ENCODE assay signal across 22 cellular contexts in genomic region chr6:97813881-97814280, GRCh38.
"Had no signal": no experiment of that assay in that cellular context is flagged by ENCODE, and none has a peak within 500 bp of the region (broad histone marks: within the 10 kb centered on the region; RNA-seq: fewer than 3 reads in every experiment).

No MANE protein-coding gene starts in this region.

- DNase-seq: activated CD4-positive, alpha-beta memory T cell treated with anti-CD3 and anti-CD28 coated beads, Interleukin-2, amount 10 ng/mL, durations not matched to agents 7 days and 5 days; activated CD4-positive, alpha-beta T cell treated with anti-CD3 and anti-CD28 coated beads for 48 hours; activated CD4-positive, CD25-positive, alpha-beta regulatory T cell; activated naive CD4-positive, alpha-beta T cell; activated naive CD8-positive, alpha-beta T cell treated with anti-CD3 and anti-CD28 coated beads for 36 hours; activated T-cell treated with anti-CD3 and anti-CD28 coated beads, Interleukin-2, amount 50 U/mL, for 1 hour; amniotic stem cell; dermis blood vessel endothelial cell; effector memory CD8-positive, alpha-beta T cell; foreskin keratinocyte; islet precursor cell; midbrain; nephron progenitor cell; right cardiac atrium; T-helper 17 cell had no signal

- H3K4me1 ChIP-seq: foreskin keratinocyte, prostate gland had no signal

- H3K4me3 ChIP-seq: cardiac muscle cell, prostate gland had no signal

- H3K9me3 Mint-ChIP-seq: activated CD4-positive, alpha-beta memory T cell treated with anti-CD3 and anti-CD28 coated beads, Interleukin-2, amount 10 ng/mL, durations not matched to agents 7 days and 5 days; activated T-helper 17 cell treated with anti-CD3 and anti-CD28 coated beads, Interleukin-2, amount 50 U/mL, for 72 hours; nephron progenitor cell; type B pancreatic cell had no signal

- H3K36me3 Mint-ChIP-seq: activated naive CD8-positive, alpha-beta T cell treated with anti-CD3 and anti-CD28 coated beads for 36 hours; type B pancreatic cell had no signal

- H3K9me3 ChIP-seq: prostate gland had no signal

- H3K27me3 Mint-ChIP-seq: activated CD4-positive, alpha-beta memory T cell treated with anti-CD3 and anti-CD28 coated beads, Interleukin-2, amount 10 ng/mL, durations not matched to agents 7 days and 5 days; activated naive CD8-positive, alpha-beta T cell treated with anti-CD3 and anti-CD28 coated beads for 36 hours; activated T-helper 17 cell treated with anti-CD3 and anti-CD28 coated beads, Interleukin-2, amount 50 U/mL, for 72 hours; effector memory CD8-positive, alpha-beta T cell; stimulated activated naive CD8-positive, alpha-beta T cell treated with anti-CD3 and anti-CD28 coated beads, Interleukin-15, Interleukin-2, amounts not matched to agents 100 ng/mL and 50 ng/mL, for 24 hours; T-helper 17 cell had no signal

- H3K36me3 ChIP-seq: cardiac muscle cell, prostate gland had no signal

- H3K4me1 Mint-ChIP-seq: activated CD4-positive, alpha-beta memory T cell treated with anti-CD3 and anti-CD28 coated beads, Interleukin-2, amount 10 ng/mL, durations not matched to agents 7 days and 5 days; activated naive CD8-positive, alpha-beta T cell treated with anti-CD3 and anti-CD28 coated beads for 36 hours; activated T-helper 17 cell treated with anti-CD3 and anti-CD28 coated beads, Interleukin-2, amount 50 U/mL, for 72 hours; T-helper 17 cell had no signal

- H3K27me3 ChIP-seq: cardiac muscle cell, foreskin keratinocyte had no signal

- FAIRE-seq: TTC549 had no signal

- ATAC-seq: activated T-helper 17 cell treated with anti-CD3 and anti-CD28 coated beads, Interleukin-2, amount 50 U/mL, for 72 hours; effector memory CD8-positive, alpha-beta T cell; foreskin keratinocyte; right cardiac atrium; T-helper 17 cell had no signal

- H3K27ac ChIP-seq: cardiac muscle cell, epithelial cell of prostate, foreskin keratinocyte, prostate gland had no signal

- H3K4me3 Mint-ChIP-seq: activated CD4-positive, alpha-beta memory T cell treated with anti-CD3 and anti-CD28 coated beads, Interleukin-2, amount 10 ng/mL, durations not matched to agents 7 days and 5 days; activated naive CD8-positive, alpha-beta T cell treated with anti-CD3 and anti-CD28 coated beads for 36 hours; activated T-helper 17 cell treated with anti-CD3 and anti-CD28 coated beads, Interleukin-2, amount 50 U/mL, for 72 hours; effector memory CD8-positive, alpha-beta T cell; nephron progenitor cell; stimulated activated naive CD8-positive, alpha-beta T cell treated with anti-CD3 and anti-CD28 coated beads, Interleukin-15, Interleukin-2, amounts not matched to agents 100 ng/mL and 50 ng/mL, for 24 hours; T-helper 17 cell; type B pancreatic cell had no signal

- H3K27ac Mint-ChIP-seq: activated CD4-positive, alpha-beta memory T cell treated with anti-CD3 and anti-CD28 coated beads, Interleukin-2, amount 10 ng/mL, durations not matched to agents 7 days and 5 days; activated naive CD8-positive, alpha-beta T cell treated with anti-CD3 and anti-CD28 coated beads for 36 hours; activated T-helper 17 cell treated with anti-CD3 and anti-CD28 coated beads, Interleukin-2, amount 50 U/mL, for 72 hours; effector memory CD8-positive, alpha-beta T cell; nephron progenitor cell; stimulated activated naive CD8-positive, alpha-beta T cell treated with anti-CD3 and anti-CD28 coated beads, Interleukin-15, Interleukin-2, amounts not matched to agents 100 ng/mL and 50 ng/mL, for 24 hours; T-helper 17 cell; type B pancreatic cell had no signal
